In genomic region chr14:58401587-58401986, GRCh38 we compare ENCODE assay signal across 21 cellular contexts. TPM values are rescaled to one million over a fixed set of nuclear protein-coding genes. Genes with fewer than 3 reads are reported as not detected.
DNase-seq lines count a peak whose midpoint lies in the region; ATAC-seq, FAIRE-seq and TF ChIP-seq lines count a peak whose summit lies in the region.
"Had no signal": no experiment of that assay in that cellular context is flagged by ENCODE, and none has a peak within 500 bp of the region (broad histone marks: within the 10 kb centered on the region; RNA-seq: fewer than 3 reads in every experiment).

No MANE protein-coding gene starts in this region.

- peak; percentile 47 for ATAC-seq in activated CD4-positive, alpha-beta T cell treated with anti-CD3 and anti-CD28 coated beads for 36 hours
- no peak for ATAC-seq in pancreas
- ATAC-seq: mucosa of descending colon, sciatic nerve had no signal

- no peak overlapping the region for H3K4me3 ChIP-seq in astrocyte of the spinal cord (ENCODE audit: low read depth, low read length)
- H3K4me3 ChIP-seq in retinal pigment epithelial cell (ENCODE audit: low read length) = no peak overlapping the region
- H3K4me3 ChIP-seq in pancreas = no peak overlapping the region
- H3K4me3 ChIP-seq: mucosa of descending colon had no signal

- CTCF ChIA-PET in activated CD4-positive, alpha-beta T cell treated with anti-CD3 and anti-CD28 coated beads for 36 hours (lab: Charles Lee) = interaction anchor here (0.7 kb wide), 1 partner anchor 14 kb away, joined by 3 read pairs; no protein-coding TSS in a partner anchor

- H3K27ac ChIP-seq in pancreas = no peak overlapping the region

- H3K9me3 ChIP-seq in pancreas = no peaks in the 10 kb centered on the region
- H3K9me3 ChIP-seq: mucosa of descending colon had no signal

- H3K27me3 Mint-ChIP-seq in activated CD4-positive, alpha-beta T cell treated with anti-CD3 and anti-CD28 coated beads for 36 hours = no peaks in the 10 kb centered on the region
- H3K27me3 Mint-ChIP-seq in activated CD4-positive, alpha-beta T cell treated with anti-CD3 and anti-CD28 coated beads, Interleukin-2, amount 10 ng/mL, durations not matched to agents 24 days and 14 days = no peaks in the 10 kb centered on the region
- H3K27me3 Mint-ChIP-seq: activated naive CD8-positive, alpha-beta T cell treated with anti-CD3 and anti-CD28 coated beads, Interleukin-2, amount 10 ng/mL, durations not matched to agents 7 days and 5 days had no signal

- peaks cover 22% of the 10 kb centered on the region for H3K36me3 Mint-ChIP-seq in activated CD4-positive, alpha-beta T cell treated with anti-CD3 and anti-CD28 coated beads for 36 hours (ENCODE audit: low read depth)
- H3K36me3 Mint-ChIP-seq in activated CD4-positive, alpha-beta T cell treated with anti-CD3 and anti-CD28 coated beads, Interleukin-2, amount 10 ng/mL, durations not matched to agents 24 days and 14 days (ENCODE audit: low read depth) = peaks cover 6% of the 10 kb centered on the region

- 80 to 87% methylated on average over 3 of the region's 3 CpGs for WGBS in pancreas, 2 donors

- intact Hi-C loops in activated CD4-positive, alpha-beta T cell treated with anti-CD3 and anti-CD28 coated beads for 36 hours (cut with DNase I, micrococcal nuclease) = no loop called here
- intact Hi-C loops in activated CD4-positive, alpha-beta T cell treated with anti-CD3 and anti-CD28 coated beads, Interleukin-2, amount 10 ng/mL, durations not matched to agents 24 days and 14 days (cut with micrococcal nuclease) = no loop called here
- intact Hi-C loops in pancreas (cut with DNase I) = no loop called here

- peaks cover 1% of the 10 kb centered on the region for H3K4me1 Mint-ChIP-seq in activated CD4-positive, alpha-beta T cell treated with anti-CD3 and anti-CD28 coated beads for 36 hours
- H3K4me1 Mint-ChIP-seq in activated CD4-positive, alpha-beta T cell treated with anti-CD3 and anti-CD28 coated beads, Interleukin-2, amount 10 ng/mL, durations not matched to agents 24 days and 14 days = peaks cover 2% of the 10 kb centered on the region
- H3K4me1 Mint-ChIP-seq: activated naive CD8-positive, alpha-beta T cell treated with anti-CD3 and anti-CD28 coated beads, Interleukin-2, amount 10 ng/mL, durations not matched to agents 7 days and 5 days had no signal

- in situ Hi-C loops in astrocyte of the spinal cord (cut with HindIII; ENCODE audit: low sequenced_read_pairs) = no loop called here

- DNase-seq in activated CD4-positive, alpha-beta T cell treated with anti-CD3 and anti-CD28 coated beads for 36 hours = peak; percentile 13
- DNase-seq in activated CD4-positive, alpha-beta T cell treated with anti-CD3 and anti-CD28 coated beads, Interleukin-2, amount 10 ng/mL, durations not matched to agents 24 days and 14 days = no peak
- DNase-seq in astrocyte of the spinal cord (ENCODE audit: low read depth, low spot score) (no peak), retinal pigment epithelial cell (ENCODE audit: low read depth) (no peak), pancreas (no peak), NCI-H345 (lab: John Stamatoyannopoulos, UW) (no peak)
- no peak for DNase-seq in NK-92 treated with Interleukin-12 subunit alpha and Interleukin-12 subunit beta, amount 100 ng/mL, for 24 hours (lab: John Stamatoyannopoulos, UW)
- DNase-seq: activated naive CD8-positive, alpha-beta T cell treated with anti-CD3 and anti-CD28 coated beads, Interleukin-2, amount 10 ng/mL, durations not matched to agents 7 days and 5 days; activated T-cell treated with anti-CD3 and anti-CD28 coated beads for 4 hours; caudate nucleus; glutamatergic neuron; kidney glomerular epithelial cell; NCI-H1048; nucleus accumbens; stimulated activated CD4-positive, alpha-beta T cell treated with anti-CD3 and anti-CD28 coated beads, Interleukin-2, amount 100 ng/mL, for 24 hours had no signal

- peaks cover 0 to 3% (median 0%) of the 10 kb centered on the region in 3 donors for H3K4me1 ChIP-seq in pancreas

- H3K4me3 Mint-ChIP-seq in activated CD4-positive, alpha-beta T cell treated with anti-CD3 and anti-CD28 coated beads for 36 hours = no peak overlapping the region
- no peak overlapping the region for H3K4me3 Mint-ChIP-seq in activated CD4-positive, alpha-beta T cell treated with anti-CD3 and anti-CD28 coated beads, Interleukin-2, amount 10 ng/mL, durations not matched to agents 24 days and 14 days
- H3K4me3 Mint-ChIP-seq: activated naive CD8-positive, alpha-beta T cell treated with anti-CD3 and anti-CD28 coated beads, Interleukin-2, amount 10 ng/mL, durations not matched to agents 7 days and 5 days; T-helper 1 cell treated with Interleukin-12 subunit alpha and Interleukin-12 subunit beta and Interleukin-4 antibody, amounts not matched to agents 30 μg/mL and 1 μg/mL, for 36 hours had no signal

- TF ChIP-seq CTCF in LNCAP (IDR thresholded peaks at IDR 0.05) (peak; percentile 19; the same call in 1 of the 2 replicates), astrocyte of the spinal cord (IDR thresholded peaks at IDR 0.05; ENCODE audit: low read depth, low read length) (peak; percentile 6), retinal pigment epithelial cell (conservative IDR thresholded peaks at IDR 0.05; ENCODE audit: low read depth, low read length) (peak; percentile 21), pancreas (IDR thresholded peaks at IDR 0.05) (no peak)

- FAIRE-seq in pancreas (lab: Jason Lieb, UNC) = no peak
- FAIRE-seq: endothelial cell of umbilical vein had no signal

- POLR2A ChIA-PET in activated CD4-positive, alpha-beta T cell treated with anti-CD3 and anti-CD28 coated beads for 36 hours (lab: Charles Lee) = no interaction called here

- no peaks in the 10 kb centered on the region for H3K27me3 ChIP-seq in pancreas

- no peaks in the 10 kb centered on the region for H3K36me3 ChIP-seq in pancreas

- H3K27ac Mint-ChIP-seq in activated CD4-positive, alpha-beta T cell treated with anti-CD3 and anti-CD28 coated beads for 36 hours = no peak overlapping the region
- no peak overlapping the region for H3K27ac Mint-ChIP-seq in activated CD4-positive, alpha-beta T cell treated with anti-CD3 and anti-CD28 coated beads, Interleukin-2, amount 10 ng/mL, durations not matched to agents 24 days and 14 days
- H3K27ac Mint-ChIP-seq: activated naive CD8-positive, alpha-beta T cell treated with anti-CD3 and anti-CD28 coated beads, Interleukin-2, amount 10 ng/mL, durations not matched to agents 7 days and 5 days; T-helper 1 cell treated with Interleukin-12 subunit alpha and Interleukin-12 subunit beta and Interleukin-4 antibody, amounts not matched to agents 30 μg/mL and 1 μg/mL, for 36 hours had no signal

- no peaks in the 10 kb centered on the region for H3K9me3 Mint-ChIP-seq in activated CD4-positive, alpha-beta T cell treated with anti-CD3 and anti-CD28 coated beads for 36 hours (ENCODE audit: low read depth)
- H3K9me3 Mint-ChIP-seq in activated CD4-positive, alpha-beta T cell treated with anti-CD3 and anti-CD28 coated beads, Interleukin-2, amount 10 ng/mL, durations not matched to agents 24 days and 14 days = no peaks in the 10 kb centered on the region
- H3K9me3 Mint-ChIP-seq: activated naive CD8-positive, alpha-beta T cell treated with anti-CD3 and anti-CD28 coated beads, Interleukin-2, amount 10 ng/mL, durations not matched to agents 7 days and 5 days; T-helper 1 cell treated with Interleukin-12 subunit alpha and Interleukin-12 subunit beta and Interleukin-4 antibody, amounts not matched to agents 30 μg/mL and 1 μg/mL, for 36 hours had no signal

RNA-seq across cellular contexts. Expression of gene TOMM20L, which starts 5.9 kb away (rescaled TPM):
- not detected for total RNA-seq in activated CD4-positive, alpha-beta T cell treated with anti-CD3 and anti-CD28 coated beads for 36 hours
- not detected in 2 replicates for total RNA-seq in activated CD4-positive, alpha-beta T cell treated with anti-CD3 and anti-CD28 coated beads, Interleukin-2, amount 10 ng/mL, durations not matched to agents 24 days and 14 days
- total RNA-seq in pancreas = under 1 TPM in 3 of 6 donors, not detected in 3; 0.25 to 0.51 (median 0.38) TPM
- polyA plus RNA-seq in pancreas = not detected
- total RNA-seq: activated naive CD8-positive, alpha-beta T cell treated with anti-CD3 and anti-CD28 coated beads, Interleukin-2, amount 10 ng/mL, durations not matched to agents 7 days and 5 days; endothelial cell of umbilical vein; sciatic nerve had no signal
- polyA plus RNA-seq: endothelial cell of umbilical vein, thymus had no signal

RNA-seq across cellular contexts. Expression of gene TIMM9, which starts 25.7 kb away (rescaled TPM):
- total RNA-seq in activated CD4-positive, alpha-beta T cell treated with anti-CD3 and anti-CD28 coated beads for 36 hours = 100 to 1,000 TPM in 1 of 2 experiments, 10 to 100 TPM in 1; 72.6 to 109 TPM
- total RNA-seq in activated CD4-positive, alpha-beta T cell treated with anti-CD3 and anti-CD28 coated beads, Interleukin-2, amount 10 ng/mL, durations not matched to agents 24 days and 14 days = 67.7 and 71.8 TPM in 2 replicates
- 10 to 100 TPM; 24.1 to 43.4 (median 32.2) TPM for total RNA-seq in pancreas
- 10 to 100 TPM; 36.5 to 58.7 TPM for polyA plus RNA-seq in pancreas

RNA-seq across cellular contexts. Expression of gene KIAA0586, which starts 25.9 kb away (rescaled TPM):
- total RNA-seq in activated CD4-positive, alpha-beta T cell treated with anti-CD3 and anti-CD28 coated beads for 36 hours = 10 to 100 TPM; 32.0 to 38.4 TPM
- total RNA-seq in activated CD4-positive, alpha-beta T cell treated with anti-CD3 and anti-CD28 coated beads, Interleukin-2, amount 10 ng/mL, durations not matched to agents 24 days and 14 days = 19.8 and 20.9 TPM in 2 replicates
- 10 to 100 TPM in 1 of 6 donors, 1 to 10 TPM in 5; 4.2 to 12.4 (median 5.8) TPM for total RNA-seq in pancreas
- 1 to 10 TPM; 3.9 to 4.3 TPM for polyA plus RNA-seq in pancreas

Comparison
In these comparisons a context has a peak if more than half of its experiments do, and no peak if none do; other contexts are left out.
1. CTCF ChIP-seq: peak in LNCAP (single experiment), astrocyte of the spinal cord (single experiment) and retinal pigment epithelial cell (single experiment); none in pancreas (0 of 4).